ENCODE assay signal across 18 cellular contexts in genomic region chr15:26438316-26438715, GRCh38.
"Had no signal": no experiment of that assay in that cellular context is flagged by ENCODE, and none has a peak within 500 bp of the region (broad histone marks: within the 10 kb centered on the region; RNA-seq: fewer than 3 reads in every experiment).

No MANE protein-coding gene starts in this region.

- DNase-seq: activated CD4-positive, alpha-beta T cell treated with anti-CD3 and anti-CD28 coated beads, Interleukin-2, amount 50 U/mL, for 1 hour; activated naive CD4-positive, alpha-beta T cell treated with Interleukin-2 at 50 U/mL for 16 hours; activated naive CD8-positive, alpha-beta T cell treated with anti-CD3 and anti-CD28 coated beads, Interleukin-2, amount 50 U/mL, for 24 hours; aorta; dorsolateral prefrontal cortex; endodermal cell; gastrocnemius medialis; left ventricle myocardium inferior; mucosa of descending colon; naive thymus-derived CD4-positive, alpha-beta T cell; occipital lobe; right lobe of liver; stimulated activated naive CD8-positive, alpha-beta T cell treated with anti-CD3 and anti-CD28 coated beads, Interleukin-15, Interleukin-2, amounts not matched to agents 100 U/mL and 50 U/mL, for 24 hours; transverse colon had no signal

- ATAC-seq: activated naive CD8-positive, alpha-beta T cell treated with anti-CD3 and anti-CD28 coated beads, Interleukin-2, amount 50 U/mL, for 24 hours; gastrocnemius medialis; mucosa of descending colon; naive thymus-derived CD4-positive, alpha-beta T cell; right lobe of liver; stimulated activated naive CD8-positive, alpha-beta T cell treated with anti-CD3 and anti-CD28 coated beads, Interleukin-15, Interleukin-2, amounts not matched to agents 100 U/mL and 50 U/mL, for 24 hours had no signal

- H3K4me1 Mint-ChIP-seq: activated naive CD8-positive, alpha-beta T cell treated with anti-CD3 and anti-CD28 coated beads, Interleukin-2, amount 50 U/mL, for 24 hours; endodermal cell; memory B cell; naive thymus-derived CD4-positive, alpha-beta T cell had no signal

- H3K27me3 Mint-ChIP-seq: activated naive CD8-positive, alpha-beta T cell treated with anti-CD3 and anti-CD28 coated beads, Interleukin-2, amount 50 U/mL, for 24 hours; memory B cell; naive thymus-derived CD4-positive, alpha-beta T cell had no signal

- H3K4me3 Mint-ChIP-seq: activated naive CD8-positive, alpha-beta T cell treated with anti-CD3 and anti-CD28 coated beads, Interleukin-2, amount 50 U/mL, for 24 hours; activated T-helper 1 cell treated with anti-CD3 and anti-CD28 coated beads, Interleukin-12 subunit alpha, Interleukin-12 subunit beta, Interleukin-2, Interleukin-4 antibody, amounts not matched to agents 30 ng/mL and 10 ng/mL and 1 ng/mL, durations not matched to agents 14 hours and 24 hours and 36 hours; endodermal cell; memory B cell; naive thymus-derived CD4-positive, alpha-beta T cell had no signal

- H3K27ac Mint-ChIP-seq: activated naive CD8-positive, alpha-beta T cell treated with anti-CD3 and anti-CD28 coated beads, Interleukin-2, amount 50 U/mL, for 24 hours; activated T-helper 1 cell treated with anti-CD3 and anti-CD28 coated beads, Interleukin-12 subunit alpha, Interleukin-12 subunit beta, Interleukin-2, Interleukin-4 antibody, amounts not matched to agents 30 ng/mL and 10 ng/mL and 1 ng/mL, durations not matched to agents 14 hours and 24 hours and 36 hours; endodermal cell; memory B cell; naive thymus-derived CD4-positive, alpha-beta T cell had no signal

- H3K36me3 Mint-ChIP-seq: memory B cell; naive thymus-derived CD4-positive, alpha-beta T cell had no signal

- H3K4me3 ChIP-seq: cardiac muscle cell, dorsolateral prefrontal cortex, gastrocnemius medialis, left ventricle myocardium inferior, mucosa of descending colon, prostate gland, right lobe of liver, transverse colon had no signal
